ENCODE assay signal across 8 cellular contexts in the genomic region with DNA sequence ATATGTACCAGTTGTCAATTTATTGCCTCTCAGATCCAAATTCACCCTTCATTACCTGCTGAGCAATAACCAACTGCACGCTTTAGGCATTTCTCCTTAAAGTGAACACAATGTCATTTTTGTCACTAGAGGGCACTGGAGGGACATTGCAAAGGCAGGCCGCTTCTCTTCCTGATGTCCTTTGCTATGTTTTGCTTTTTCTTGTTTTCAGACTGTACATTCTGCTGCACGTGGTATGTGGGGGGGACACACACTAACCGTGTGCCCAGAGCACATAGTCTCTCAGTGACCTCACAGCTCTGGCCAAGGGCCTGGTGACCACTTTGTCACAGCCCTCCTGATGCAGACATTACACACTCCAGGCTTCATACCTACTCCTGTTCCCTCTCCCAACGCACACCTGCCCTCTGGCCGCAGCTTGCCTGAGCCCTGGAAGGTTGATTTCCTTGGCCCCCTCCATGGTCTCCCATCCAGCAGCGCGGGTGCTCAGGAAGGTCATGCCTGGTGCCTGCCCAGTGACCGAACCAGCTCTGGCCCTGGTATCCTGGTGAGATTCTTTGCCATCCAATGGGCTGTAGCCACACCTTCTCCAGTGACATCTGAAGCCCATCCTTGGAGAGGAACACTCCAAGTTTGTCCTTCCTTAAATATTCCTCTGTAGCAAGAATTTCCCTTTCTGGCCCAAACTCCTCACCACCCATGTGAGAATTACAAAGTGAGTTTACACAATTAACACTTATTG. TPM values are rescaled to one million over a fixed set of nuclear protein-coding genes. Genes with fewer than 3 reads are reported as not detected.
A peak's percentile ranks its signal among the peaks of the same experiment; 100 is the strongest.
DNase-seq lines count a peak whose midpoint lies in the region; ATAC-seq, FAIRE-seq and TF ChIP-seq lines count a peak whose summit lies in the region.

No MANE protein-coding gene starts in this region.

- no peak for FAIRE-seq in HTR-8/SVneo (lab: Jason Lieb, UNC)

- H3K4me3 ChIP-seq in fibroblast of mammary gland (ENCODE audit: control insufficient read depth, low read depth, low read length) = no peak overlapping the region

- ATAC-seq in HG03432 (IDR thresholded peaks at IDR 0.05; ENCODE audit: unreplicated experiment) = no peak
- no peak for ATAC-seq in HG02610 (IDR thresholded peaks at IDR 0.05; ENCODE audit: unreplicated experiment)

- peak; percentile 52 for TF ChIP-seq CTCF in fibroblast of mammary gland (conservative IDR thresholded peaks at IDR 0.05; ENCODE audit: control insufficient read depth, insufficient read depth, low read depth, low read length)

- DNase-seq in COR-L47 (lab: John Stamatoyannopoulos, UW) = peak; percentile 44
- DNase-seq in HTR-8/SVneo (ENCODE audit: insufficient read length, low spot score) = peak; percentile 22
- peak; percentile 33 for DNase-seq in RPMI7951 (ENCODE audit: low read depth)
- peak; percentile 40 for DNase-seq in fibroblast of mammary gland (ENCODE audit: low read depth)
- peak; percentile 22 for DNase-seq in stromal cell of bone marrow (ENCODE audit: low read depth)
- no peak for DNase-seq in activated gamma-delta T cell treated with Interleukin-2 at 50 U/mL for 16 hours

RNA-seq across cellular contexts. Expression of gene MYO1H, which starts 39.9 kb away (rescaled TPM):
- total RNA-seq in RPMI7951 (2014; rRNA removed; shearing (Covaris generic)) = not detected in 2 replicates
